ENCODE assay signal across 1 cellular context in genomic region chr19:49448432-49448786, GRCh38.
TF ChIP-seq lines count a peak whose summit lies in the region.

No MANE protein-coding gene starts in this region.

TF ChIP-seq in WTC11, 78 proteins besides CTCF, POLR2A, EP300 and RAD21:
- no peak for TF ChIP-seq MXD4 (CRISPR knock-in tag; IDR thresholded peaks at IDR 0.05; ENCODE audit: borderline replicate concordance)
- no peak for TF ChIP-seq TEAD4 (CRISPR knock-in tag; IDR thresholded peaks at IDR 0.05)
- no peak for TF ChIP-seq GTF2I (CRISPR knock-in tag; conservative IDR thresholded peaks at IDR 0.05)
- no peak for TF ChIP-seq ZNF671 (CRISPR knock-in tag; IDR thresholded peaks at IDR 0.05)
- TF ChIP-seq JUN (CRISPR knock-in tag; IDR thresholded peaks at IDR 0.05): no peak
- no peak for TF ChIP-seq NFYB (CRISPR knock-in tag; conservative IDR thresholded peaks at IDR 0.05; ENCODE audit: low read depth)
